Comparison of ENCODE assay signal across 15 cellular contexts in the genomic region with DNA sequence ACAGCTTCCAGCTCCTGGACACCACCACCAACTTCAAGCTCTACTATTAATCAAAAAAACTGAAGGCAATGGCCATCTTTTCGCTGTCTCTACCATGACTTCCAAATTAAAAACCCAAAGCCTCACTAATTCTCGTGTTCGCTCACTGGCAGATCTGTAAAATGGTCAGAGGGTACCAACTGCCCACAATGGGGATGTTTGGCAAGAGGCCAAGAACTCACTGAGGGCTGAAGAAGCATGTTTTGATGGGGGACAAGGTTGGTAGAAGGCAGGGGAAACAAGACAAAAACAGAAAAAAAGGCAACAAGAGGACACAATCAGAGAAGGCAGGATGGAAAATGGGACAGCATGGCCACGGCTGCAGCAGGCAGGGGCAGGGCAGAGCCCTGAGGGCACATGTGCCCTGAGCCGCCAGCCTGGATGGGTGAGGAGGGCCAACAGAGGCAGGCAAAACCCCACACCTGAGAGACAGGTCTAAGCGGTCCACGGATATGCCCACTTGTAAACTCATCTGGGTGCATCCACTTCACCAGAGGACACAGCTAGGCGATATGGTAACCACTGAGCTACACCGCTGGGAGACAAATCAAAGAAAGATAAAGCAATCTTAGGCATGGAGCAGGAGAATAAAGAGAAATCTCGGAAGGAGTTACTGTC. TPM values are rescaled to one million over a fixed set of nuclear protein-coding genes. Genes with fewer than 3 reads are reported as not detected.
DNase-seq lines count a peak whose midpoint lies in the region; TF ChIP-seq lines count a peak whose summit lies in the region.
"Had no signal": no experiment of that assay in that cellular context is flagged by ENCODE, and none has a peak within 500 bp of the region (broad histone marks: within the 10 kb centered on the region; RNA-seq: fewer than 3 reads in every experiment).

No MANE protein-coding gene starts in this region.

- in situ Hi-C loops in brain microvascular endothelial cell (cut with HindIII; ENCODE audit: low pct_ligation_motif_present, low sequenced_read_pairs), result no loop called here

- H2BK5ac ChIP-seq in trophoblast cell (ENCODE audit: low read depth, low read length, poor library complexity), result no peak overlapping the region

- no peak overlapping the region for H3K4me2 ChIP-seq in trophoblast cell (ENCODE audit: low read length)

- no peak overlapping the region for H3K4ac ChIP-seq in trophoblast cell (ENCODE audit: low read depth, low read length)

- DNase-seq in DMS53 (lab: John Stamatoyannopoulos, UW), result peak; percentile 43
- no peak for DNase-seq in DMS53 treated with DMSO at 0.1 percent for 48 hours (lab: John Stamatoyannopoulos, UW; ENCODE audit: unreplicated experiment)
- no peak for DNase-seq in brain microvascular endothelial cell
- DNase-seq in trophoblast cell, result no peak
- DNase-seq in NCI-H2171 (lab: John Stamatoyannopoulos, UW), result no peak
- no peak for DNase-seq in AG08395 (ENCODE audit: low spot score)
- DNase-seq in NCI-H1048 (lab: John Stamatoyannopoulos, UW), result no peak
- DNase-seq: activated CD4-positive, alpha-beta T cell treated with anti-CD3 and anti-CD28 coated beads, Interleukin-2, amount 50 U/mL, for 1 hour; adrenal gland; DMS 273 treated with DMSO at 0.1 percent for 48 hours; foreskin keratinocyte; NCI-H146 had no signal

- no peak overlapping the region for H2AFZ ChIP-seq in trophoblast cell (ENCODE audit: insufficient read depth, low read length, poor library complexity)

- peak overlapping the region; percentile 12 for H3K14ac ChIP-seq in trophoblast cell (ENCODE audit: low read length)

- H3K79me2 ChIP-seq in trophoblast cell (ENCODE audit: control insufficient read depth, insufficient read depth, low read length, poor library complexity), result no peaks in the 10 kb centered on the region

- H3K4me1 ChIP-seq in trophoblast cell (ENCODE audit: control insufficient read depth in 1 of 2, insufficient read depth in 2 of 2, low read length in 2 of 2), result peaks cover 11 to 18% of the 10 kb centered on the region in 2 experiments

- H3K27me3 ChIP-seq in brain microvascular endothelial cell (replicated peaks) (no peaks in the 10 kb centered on the region), trophoblast cell (ENCODE audit: insufficient read depth, low read length) (no peaks in the 10 kb centered on the region)
- H3K27me3 ChIP-seq: adrenal gland, foreskin keratinocyte had no signal

- TF ChIP-seq EP300 in Ishikawa (IDR thresholded peaks at IDR 0.05; ENCODE audit: borderline replicate concordance), result no peak

- H3K18ac ChIP-seq in trophoblast cell (ENCODE audit: low read length), result peak overlapping the region; percentile 41

- peaks cover 1% of the 10 kb centered on the region for H3K79me1 ChIP-seq in trophoblast cell (ENCODE audit: low read length)

- no peak overlapping the region for H4K8ac ChIP-seq in trophoblast cell (ENCODE audit: low read depth, low read length)

- H3K9ac ChIP-seq in trophoblast cell (ENCODE audit: low read length), result no peak overlapping the region

- peak overlapping the region; percentile 34 for H2BK12ac ChIP-seq in trophoblast cell (ENCODE audit: low read length)

- H3K36me3 ChIP-seq in brain microvascular endothelial cell (replicated peaks) (no peaks in the 10 kb centered on the region), trophoblast cell (ENCODE audit: control insufficient read depth in 1 of 2, insufficient read depth in 2 of 2, low read length in 2 of 2) (peaks cover 0 to 2% of the 10 kb centered on the region in 2 experiments)

- no peak overlapping the region for H3K23ac ChIP-seq in trophoblast cell (ENCODE audit: low read length)

- TF ChIP-seq CTCF in brain microvascular endothelial cell (IDR thresholded peaks at IDR 0.05; ENCODE audit: low read depth, low read length, missing control alignments), result no peak

- H3K27ac ChIP-seq in brain microvascular endothelial cell (peak overlapping the region; percentile 85), trophoblast cell (ENCODE audit: low read depth, low read length) (peak overlapping the region; percentile 66)
- H3K27ac ChIP-seq: 22Rv1, adrenal gland, foreskin keratinocyte had no signal

- no peak overlapping the region for H4K12ac ChIP-seq in trophoblast cell (ENCODE audit: low read depth, low read length)

- H4K91ac ChIP-seq in trophoblast cell (ENCODE audit: low read depth, low read length), result no peak overlapping the region

- H2BK120ac ChIP-seq in trophoblast cell (ENCODE audit: insufficient read depth, low read length, poor library complexity), result no peak overlapping the region

- H3K4me3 ChIP-seq in brain microvascular endothelial cell (ENCODE audit: low read depth, low read length) (no peak overlapping the region), trophoblast cell (ENCODE audit: low read depth, low read length) (no peak overlapping the region)
- H3K4me3 ChIP-seq: adrenal gland, SK-N-MC had no signal

- H2AK5ac ChIP-seq in trophoblast cell (ENCODE audit: low read length), result peak overlapping the region; percentile 12

- no CpG with 5 or more reads among the region's 10 CpGs for WGBS in trophoblast cell (ENCODE audit: extremely low coverage, insufficient coverage, insufficient read length)

- TF ChIP-seq RAD21 in Ishikawa (IDR thresholded peaks at IDR 0.05; ENCODE audit: low read depth), result no peak

- H3K9me3 ChIP-seq in trophoblast cell (ENCODE audit: insufficient read depth, low read depth, low read length), result no peaks in the 10 kb centered on the region
- H3K9me3 ChIP-seq: adrenal gland had no signal

TF ChIP-seq in Ishikawa, 13 proteins besides CTCF, POLR2A, EP300 and RAD21:
- TF ChIP-seq TCF12 (IDR thresholded peaks at IDR 0.05; ENCODE audit: low read depth), result no peak
- peak; percentile 62 for TF ChIP-seq NFIC (IDR thresholded peaks at IDR 0.05)

RNA-seq across cellular contexts. Expression of a gene that starts 50.3 kb away (rescaled TPM):
- polyA plus RNA-seq in trophoblast cell (2013), result 210 and 218 TPM in 2 replicates
